In genomic region chr3:122091602-122092006, GRCh38 we compare ENCODE assay signal across 10 cellular contexts. TPM values are rescaled to one million over a fixed set of nuclear protein-coding genes. Genes with fewer than 3 reads are reported as not detected.
DNase-seq lines count a peak whose midpoint lies in the region; ATAC-seq and TF ChIP-seq lines count a peak whose summit lies in the region.
"Had no signal": no experiment of that assay in that cellular context is flagged by ENCODE, and none has a peak within 500 bp of the region (broad histone marks: within the 10 kb centered on the region; RNA-seq: fewer than 3 reads in every experiment).

No MANE protein-coding gene starts in this region.

- H3K27me3 Mint-ChIP-seq in Caco-2 (ENCODE audit: insufficient read depth, unreplicated experiment), result peaks cover 10% of the 10 kb centered on the region

- no peak overlapping the region for H3K4me3 Mint-ChIP-seq in Caco-2 (ENCODE audit: unreplicated experiment)

- H3K9me3 Mint-ChIP-seq in Caco-2 (ENCODE audit: unreplicated experiment), result no peaks in the 10 kb centered on the region
- H3K9me3 Mint-ChIP-seq: CD4-positive, alpha-beta memory T cell had no signal

- no peaks in the 10 kb centered on the region for H3K9me3 ChIP-seq in Panc1 (ENCODE audit: control insufficient read depth, insufficient read depth, low read depth, low read length)
- H3K9me3 ChIP-seq in upper lobe of right lung, result no peaks in the 10 kb centered on the region
- H3K9me3 ChIP-seq in Caco-2, result no peaks in the 10 kb centered on the region

- DNase-seq in left cardiac atrium, result no peak
- DNase-seq in cardiac septum (ENCODE audit: low spot score), result no peak
- no peak for DNase-seq in Panc1 (ENCODE audit: low read depth, low spot score)
- DNase-seq in upper lobe of right lung, result no peak
- no peak for DNase-seq in NCI-H2107 (lab: John Stamatoyannopoulos, UW)
- no peak for DNase-seq in Caco-2
- DNase-seq in HT-29 (ENCODE audit: low spot score), result no peak
- DNase-seq: CD4-positive, alpha-beta memory T cell; NCI-H1048 had no signal

- BruUV-seq in Panc1 (replicated peaks; lab: Mats Ljungman, UMichigan), result no TSS peak
- BruUV-seq in Caco-2 (replicated peaks; lab: Mats Ljungman, UMichigan), result no TSS peak

- ATAC-seq in left cardiac atrium, result peak; percentile 41 to 67
- peak; percentile 49 for ATAC-seq in HG02973 (IDR thresholded peaks at IDR 0.05; ENCODE audit: unreplicated experiment)
- ATAC-seq in Panc1, result 0 out of 2 replicates have a peak, but pooled peaks have one; percentile 51
- ATAC-seq in upper lobe of right lung, result peak; percentile 54

- no peaks in the 10 kb centered on the region for H3K4me1 ChIP-seq in Panc1 (ENCODE audit: control insufficient read depth, insufficient read depth, low read length)
- no peaks in the 10 kb centered on the region for H3K4me1 ChIP-seq in upper lobe of right lung
- H3K4me1 ChIP-seq in Caco-2, result no peaks in the 10 kb centered on the region

- H3K36me3 ChIP-seq in Panc1 (ENCODE audit: control insufficient read depth, insufficient read depth, low read length) (no peaks in the 10 kb centered on the region), upper lobe of right lung (no peaks in the 10 kb centered on the region), Caco-2 (ENCODE audit: control insufficient read depth, insufficient read depth, low read length) (no peaks in the 10 kb centered on the region)

- H3K4me3 ChIP-seq in Panc1 (ENCODE audit: low read depth in 2 of 2, low read length in 2 of 2) (no peak overlapping the region), upper lobe of right lung (no peak overlapping the region), Caco-2 (ENCODE audit: low read depth, low read length) (no peak overlapping the region)

- intact Hi-C loops in left cardiac atrium (cut with DNase I) (no loop called here), cardiac septum (cut with DNase I) (no loop called here), Panc1 (cut with micrococcal nuclease; ENCODE audit: unreplicated experiment) (loop anchor here (10.0 kb wide), 1 partner anchor 547 kb away; the partner anchor contains the start of gene POLQ), upper lobe of right lung (cut with DNase I) (no loop called here), Caco-2 (cut with micrococcal nuclease; ENCODE audit: unreplicated experiment) (loop anchor here (10.0 kb wide), 1 partner anchor 237 kb away; no protein-coding TSS in a partner anchor)

- no peaks in the 10 kb centered on the region for H3K4me1 Mint-ChIP-seq in Caco-2 (ENCODE audit: low read depth, unreplicated experiment)

- H3K27me3 ChIP-seq in Panc1 (ENCODE audit: control insufficient read depth, insufficient read depth, low read length) (peaks cover 11% of the 10 kb centered on the region), upper lobe of right lung (no peaks in the 10 kb centered on the region), Caco-2 (replicated peaks; ENCODE audit: control insufficient read depth, insufficient read depth, low read length) (no peaks in the 10 kb centered on the region)

- no peaks in the 10 kb centered on the region for H3K36me3 Mint-ChIP-seq in Caco-2 (ENCODE audit: insufficient read depth, unreplicated experiment)
- H3K36me3 Mint-ChIP-seq: CD4-positive, alpha-beta memory T cell had no signal

- in situ Hi-C loops in Panc1 (cut with HindIII; ENCODE audit: low pct_unique_long_range_greater_than_20kb, low sequenced_read_pairs), result no loop called here

- CTCF ChIA-PET in Panc1 (lab: Charles Lee), result no interaction called here
- CTCF ChIA-PET in Caco-2 (lab: Charles Lee), result interaction anchor here (0.7 kb wide), 1 partner anchor 543 kb away, joined by 3 read pairs; no protein-coding TSS in a partner anchor

- H3K27ac Mint-ChIP-seq in Caco-2 (ENCODE audit: unreplicated experiment), result no peak overlapping the region

- H3K27ac ChIP-seq in Panc1 (ENCODE audit: low read length) (no peak overlapping the region), upper lobe of right lung (no peak overlapping the region)

- POLR2A ChIA-PET in Panc1 (lab: Charles Lee), result no interaction called here
- POLR2A ChIA-PET in Caco-2 (lab: Charles Lee), result no interaction called here

- no peak for TF ChIP-seq CTCF in Panc1 (IDR thresholded peaks at IDR 0.05)
- no peak for TF ChIP-seq CTCF in upper lobe of right lung (IDR thresholded peaks at IDR 0.05)
- no peak for TF ChIP-seq CTCF in Caco-2 (IDR thresholded peaks at IDR 0.05; ENCODE audit: insufficient read depth in 1 of 2, low read depth in 1 of 2, low read length in 1 of 2, severe bottlenecking in 1 of 2, unreplicated experiment in 1 of 2)

RNA-seq across cellular contexts. Expression of gene CD86, which starts 36.4 kb away (rescaled TPM):
- total RNA-seq in left cardiac atrium (1 to 10 TPM; 3.1 to 8.7 TPM), cardiac septum (1.9 TPM), Panc1 (2021; ENCODE audit: unreplicated experiment) (not detected), upper lobe of right lung (27.4 TPM), Caco-2 (2022) (not detected in 2 replicates)
- not detected for polyA plus RNA-seq in Panc1 (2012; ENCODE audit: insufficient read length)
- total RNA-seq in HT-29 (2014; rRNA removed; shearing (Covaris generic)), result not detected in 2 replicates

Comparison
In these comparisons a context has a peak if more than half of its experiments do, and no peak if none do; other contexts are left out.
1. intact Hi-C loops: an anchor here in Panc1 (10.0 kb wide) and Caco-2 (10.0 kb wide); none called in left cardiac atrium, cardiac septum and upper lobe of right lung.